ENCODE assay signal across 13 cellular contexts in genomic region chr1:184215274-184215925, GRCh38.
A peak's percentile ranks its signal among the peaks of the same experiment; 100 is the strongest.
DNase-seq lines count a peak whose midpoint lies in the region; ATAC-seq and TF ChIP-seq lines count a peak whose summit lies in the region.
"Had no signal": no experiment of that assay in that cellular context is flagged by ENCODE, and none has a peak within 500 bp of the region (broad histone marks: within the 10 kb centered on the region; RNA-seq: fewer than 3 reads in every experiment).

No MANE protein-coding gene starts in this region.

- H3K4me1 ChIP-seq in IMR-90 (ENCODE audit: control insufficient read depth, insufficient read depth, low read length) (peaks cover 5% of the 10 kb centered on the region), mesenchymal stem cell (ENCODE audit: control insufficient read depth, insufficient read depth, low read depth, low read length) (peaks cover 10% of the 10 kb centered on the region), OCI-LY7 (ENCODE audit: insufficient read depth, low read length, poor library complexity, severe bottlenecking) (no peaks in the 10 kb centered on the region)

- H3K9ac ChIP-seq in IMR-90 (ENCODE audit: low read depth, low read length) (no peak overlapping the region), mesenchymal stem cell (ENCODE audit: low read length) (no peak overlapping the region)
- H3K9ac ChIP-seq: KMS-11 had no signal

- H3K18ac ChIP-seq in IMR-90 (ENCODE audit: low read depth, low read length) (no peak overlapping the region), mesenchymal stem cell (ENCODE audit: low read depth in 1 of 2, low read length in 2 of 2) (no peak overlapping the region)

- H3K23ac ChIP-seq in IMR-90 (ENCODE audit: low read depth, low read length): no peak overlapping the region
- H3K23ac ChIP-seq in mesenchymal stem cell (ENCODE audit: low read length in 2 of 2): no peak overlapping the region

- H4K8ac ChIP-seq in IMR-90 (ENCODE audit: low read depth in 2 of 2, low read length in 2 of 2) (no peak overlapping the region), mesenchymal stem cell (ENCODE audit: low read length) (no peak overlapping the region)

- H3K4ac ChIP-seq in IMR-90 (ENCODE audit: low read depth, low read length) (no peak overlapping the region), mesenchymal stem cell (ENCODE audit: low read depth in 1 of 2, low read length in 2 of 2) (peak overlapping the region in 1 of 2 experiments; percentile 36)

- peak overlapping the region; percentile 14 for H2AFZ ChIP-seq in IMR-90 (replicated peaks; ENCODE audit: low read length, poor library complexity)
- H2AFZ ChIP-seq in mesenchymal stem cell (ENCODE audit: low read depth, low read length): no peak overlapping the region
- H2AFZ ChIP-seq in OCI-LY7 (ENCODE audit: low read length): no peak overlapping the region

- no peak for ATAC-seq in IMR-90 (ENCODE audit: low read depth)
- no peak for ATAC-seq in SK-N-SH treated with all-trans-retinoic acid at 6 μM for 48 hours
- ATAC-seq: CD8-positive, alpha-beta T cell had no signal

- H3K4me3 ChIP-seq in IMR-90 (ENCODE audit: insufficient read depth, low read depth, low read length): no peak overlapping the region
- H3K4me3 ChIP-seq in mesenchymal stem cell (ENCODE audit: insufficient read depth in 1 of 2, low read depth in 1 of 2, low read length in 2 of 2): no peak overlapping the region
- H3K4me3 ChIP-seq in OCI-LY7 (ENCODE audit: low read depth, low read length, poor library complexity, severe bottlenecking): no peak overlapping the region
- H3K4me3 ChIP-seq: MG63 had no signal

- DNase-seq in Calu3 (no peak), IMR-90 (no peak), mesenchymal stem cell (no peak), NCI-H2227 treated with DMSO at 0.1 percent for 48 hours (lab: John Stamatoyannopoulos, UW) (no peak), OCI-LY7 (ENCODE audit: low spot score) (no peak), MV-4-11 (lab: John Stamatoyannopoulos, UW) (no peak)
- DNase-seq: CD8-positive, alpha-beta T cell; MG63; NCI-H1436 treated with DMSO at 0.1 percent for 48 hours; NCI-H446 had no signal

- H3K9me1 ChIP-seq in IMR-90 (ENCODE audit: insufficient read depth, low read length): peaks cover 3% of the 10 kb centered on the region; the same call in 1 of the 2 replicates

- CTCF ChIA-PET in Calu3 (lab: Charles Lee): no interaction called here
- CTCF ChIA-PET in IMR-90 (lab: Yijun Ruan, JAX): no interaction called here
- CTCF ChIA-PET in OCI-LY7 (lab: Charles Lee; ENCODE audit: unreplicated experiment): no interaction called here

- H3K79me2 ChIP-seq in OCI-LY7 (ENCODE audit: insufficient read depth, low read depth, low read length): no peaks in the 10 kb centered on the region

- H3K4me3 Mint-ChIP-seq in Calu3 (ENCODE audit: low read depth, unreplicated experiment): no peak overlapping the region
- H3K4me3 Mint-ChIP-seq: CD8-positive, alpha-beta T cell had no signal

- H3K14ac ChIP-seq in IMR-90 (replicated peaks; ENCODE audit: low read depth, low read length): no peak overlapping the region
- no peak overlapping the region for H3K14ac ChIP-seq in mesenchymal stem cell (ENCODE audit: low read length in 2 of 2)

- no peaks in the 10 kb centered on the region for H3K36me3 ChIP-seq in IMR-90 (ENCODE audit: control insufficient read depth, insufficient read depth, low read length)
- H3K36me3 ChIP-seq in mesenchymal stem cell (ENCODE audit: control insufficient read depth in 1 of 2, insufficient read depth in 2 of 2, low read depth in 1 of 2, low read length in 2 of 2): no peaks in the 10 kb centered on the region
- H3K36me3 ChIP-seq in OCI-LY7 (ENCODE audit: insufficient read depth, low read length): no peaks in the 10 kb centered on the region
- H3K36me3 ChIP-seq: MG63 had no signal

- no peak for TF ChIP-seq RAD21 in IMR-90 (IDR thresholded peaks at IDR 0.05; ENCODE audit: low read length)

- H2AK5ac ChIP-seq in IMR-90 (ENCODE audit: low read depth, low read length) (no peak overlapping the region), mesenchymal stem cell (ENCODE audit: low read length, severe bottlenecking) (peak overlapping the region; percentile 13)

- H2BK20ac ChIP-seq in IMR-90 (ENCODE audit: low read depth, low read length): no peak overlapping the region; the same call in 1 of the 2 replicates

- H3K9me3 ChIP-seq in IMR-90 (ENCODE audit: control insufficient read depth, insufficient read depth, low read length): no peaks in the 10 kb centered on the region
- no peaks in the 10 kb centered on the region for H3K9me3 ChIP-seq in mesenchymal stem cell (ENCODE audit: control insufficient read depth, low read length)
- H3K9me3 ChIP-seq in OCI-LY7 (ENCODE audit: low read length): no peaks in the 10 kb centered on the region
- H3K9me3 ChIP-seq: MG63 had no signal

- H3K4me1 Mint-ChIP-seq in Calu3 (ENCODE audit: low read depth, unreplicated experiment): peaks cover 26% of the 10 kb centered on the region

- H4K5ac ChIP-seq in IMR-90 (ENCODE audit: low read depth, low read length): no peak overlapping the region

- TF ChIP-seq CTCF in Calu3 (IDR thresholded peaks at IDR 0.05; ENCODE audit: unreplicated experiment): no peak
- no peak for TF ChIP-seq CTCF in IMR-90 (conservative IDR thresholded peaks at IDR 0.05; ENCODE audit: low read depth, low read length)
- no peak for TF ChIP-seq CTCF in OCI-LY7 (conservative IDR thresholded peaks at IDR 0.05; ENCODE audit: low read length)

- peak overlapping the region; percentile 58 for H3K27ac Mint-ChIP-seq in Calu3 (ENCODE audit: unreplicated experiment)
- H3K27ac Mint-ChIP-seq: CD8-positive, alpha-beta T cell had no signal

- no peaks in the 10 kb centered on the region for H3K27me3 ChIP-seq in IMR-90 (ENCODE audit: control insufficient read depth, insufficient read depth, low read length)
- H3K27me3 ChIP-seq in mesenchymal stem cell (ENCODE audit: control insufficient read depth in 1 of 2, insufficient read depth in 1 of 2, low read length in 2 of 2): no peaks in the 10 kb centered on the region
- H3K27me3 ChIP-seq: MG63 had no signal

- TF ChIP-seq POLR2A in IMR-90 (IDR thresholded peaks at IDR 0.05; ENCODE audit: low read depth, low read length): no peak

- WGBS in IMR-90 (ENCODE audit: extremely low coverage in 2 of 2, insufficient read length in 1 of 2), 2 experiments: 29% methylated on average over 1 of the region's 6 CpGs; no CpG with 5 or more reads in 1 of the 2 experiments
- 80% methylated on average over 6 of the region's 6 CpGs for WGBS in mesenchymal stem cell

- no peak overlapping the region for H2BK12ac ChIP-seq in mesenchymal stem cell (ENCODE audit: low read length in 2 of 2)

- H2BK120ac ChIP-seq in IMR-90 (ENCODE audit: low read depth, low read length) (no peak overlapping the region), mesenchymal stem cell (ENCODE audit: low read depth, low read length) (no peak overlapping the region)

- dilution Hi-C loops in IMR-90 (cut with HindIII; ENCODE audit: low sequenced_read_pairs, unreplicated experiment): no loop called here

- POLR2A ChIA-PET in IMR-90 (lab: Charles Lee; ENCODE audit: unreplicated experiment) (no interaction called here), OCI-LY7 (lab: Charles Lee) (interaction anchor here (0.6 kb wide), 2 partner anchors 142 to 296 kb away, joined by 3 read pairs; no protein-coding TSS in a partner anchor)

- H3K4me2 ChIP-seq in IMR-90 (ENCODE audit: low read depth, low read length) (no peak overlapping the region), mesenchymal stem cell (ENCODE audit: low read length, poor library complexity, severe bottlenecking) (no peak overlapping the region), OCI-LY7 (ENCODE audit: low read length) (no peak overlapping the region)
- H3K4me2 ChIP-seq: KMS-11 had no signal

- in situ Hi-C loops in IMR-90 (cut with MboI; ENCODE audit: low sequenced_read_pairs): no loop called here

- H2BK5ac ChIP-seq in IMR-90 (ENCODE audit: low read depth, low read length, poor library complexity, severe bottlenecking) (no peak overlapping the region), mesenchymal stem cell (ENCODE audit: low read depth, low read length, poor library complexity, severe bottlenecking) (no peak overlapping the region)

- H3K9me3 Mint-ChIP-seq in Calu3 (ENCODE audit: low read depth, unreplicated experiment): peaks cover 3% of the 10 kb centered on the region
- H3K9me3 Mint-ChIP-seq: CD8-positive, alpha-beta T cell had no signal

- no peak overlapping the region for H3K56ac ChIP-seq in IMR-90 (ENCODE audit: extremely low read depth, insufficient read depth, low read length)

- H4K20me1 ChIP-seq in IMR-90 (ENCODE audit: insufficient read depth, low read length) (no peaks in the 10 kb centered on the region), OCI-LY7 (ENCODE audit: insufficient read depth, low read length) (no peaks in the 10 kb centered on the region)

- H3K79me1 ChIP-seq in IMR-90 (ENCODE audit: low read depth in 1 of 2, low read length in 2 of 2) (no peaks in the 10 kb centered on the region), mesenchymal stem cell (replicated peaks; ENCODE audit: low read length, poor library complexity, severe bottlenecking) (no peaks in the 10 kb centered on the region)

- H2BK15ac ChIP-seq in IMR-90 (ENCODE audit: low read depth, low read length) (no peak overlapping the region), mesenchymal stem cell (ENCODE audit: low read depth, poor library complexity, severe bottlenecking) (no peak overlapping the region)

- no peak overlapping the region for H3K27ac ChIP-seq in IMR-90 (ENCODE audit: insufficient read depth, low read length)
- no peak overlapping the region for H3K27ac ChIP-seq in mesenchymal stem cell (ENCODE audit: low read length, poor library complexity, severe bottlenecking)
- no peak overlapping the region for H3K27ac ChIP-seq in OCI-LY7 (ENCODE audit: low read depth, low read length, poor library complexity, severe bottlenecking)
- H3K27ac ChIP-seq: KMS-11, RWPE1 had no signal

- no peaks in the 10 kb centered on the region for H3K27me3 Mint-ChIP-seq in Calu3 (ENCODE audit: unreplicated experiment)

- peaks cover 11% of the 10 kb centered on the region for H3K36me3 Mint-ChIP-seq in Calu3 (ENCODE audit: insufficient read depth, unreplicated experiment)
- H3K36me3 Mint-ChIP-seq: CD8-positive, alpha-beta T cell had no signal

- no peak overlapping the region for H2AK9ac ChIP-seq in IMR-90 (replicated peaks; ENCODE audit: low read depth, low read length, poor library complexity)

- no peak overlapping the region for H4K91ac ChIP-seq in IMR-90 (ENCODE audit: insufficient read depth, low read depth, low read length)
- no peak overlapping the region for H4K91ac ChIP-seq in mesenchymal stem cell (ENCODE audit: low read length)

- BruUV-seq in Calu3 (replicated peaks; lab: Mats Ljungman, UMichigan) (no TSS peak), IMR-90 (replicated peaks; lab: Mats Ljungman, UMichigan) (no TSS peak), OCI-LY7 (replicated peaks; lab: Mats Ljungman, UMichigan) (no TSS peak)

- intact Hi-C loops in Calu3 (cut with micrococcal nuclease; ENCODE audit: unreplicated experiment) (loop anchor here (10.0 kb wide), 2 partner anchors 261 to 561 kb away; partner anchors contain the start of gene APOBEC4), IMR-90 (cut with micrococcal nuclease) (no loop called here), OCI-LY7 (cut with micrococcal nuclease; ENCODE audit: unreplicated experiment) (no loop called here)

- H3K9me2 ChIP-seq in OCI-LY7 (ENCODE audit: insufficient read depth, low read length): no peaks in the 10 kb centered on the region
